ENCODE assay signal across 1 cellular context in the genomic region with DNA sequence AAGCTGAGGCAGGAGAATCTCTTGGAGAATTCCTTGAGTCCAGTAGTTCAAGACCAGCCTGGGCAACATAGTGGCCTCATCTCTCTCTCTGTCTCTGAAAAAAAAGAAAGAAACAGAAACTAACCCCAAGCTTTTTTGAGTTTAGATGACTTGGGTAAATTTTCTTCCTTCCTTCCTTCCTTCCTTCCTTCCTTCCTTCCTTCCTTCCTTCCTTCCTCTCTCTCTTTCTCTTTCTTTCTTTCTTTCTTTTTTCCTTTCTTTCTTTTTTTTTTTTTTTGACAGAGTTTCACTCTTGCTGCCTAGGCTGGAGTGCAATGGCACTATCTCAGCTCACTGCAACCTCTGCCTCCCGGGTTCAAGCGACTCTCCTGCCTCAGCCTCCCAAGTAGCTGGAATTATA. TPM values are rescaled to one million over a fixed set of nuclear protein-coding genes. Genes with fewer than 3 reads are reported as not detected.
"Had no signal": no experiment of that assay in that cellular context is flagged by ENCODE, and none has a peak within 500 bp of the region (broad histone marks: within the 10 kb centered on the region; RNA-seq: fewer than 3 reads in every experiment).

No MANE protein-coding gene starts in this region.

RNA-seq across cellular contexts. Expression of a gene that starts 12.2 kb away (rescaled TPM):
- total RNA-seq: LHCN-M2 had no signal
